Comparison of ENCODE assay signal across 16 cellular contexts in genomic region chr7:116872026-116872425, GRCh38. TPM values are rescaled to one million over a fixed set of nuclear protein-coding genes. Genes with fewer than 3 reads are reported as not detected.
DNase-seq lines count a peak whose midpoint lies in the region; ATAC-seq and TF ChIP-seq lines count a peak whose summit lies in the region.
"Had no signal": no experiment of that assay in that cellular context is flagged by ENCODE, and none has a peak within 500 bp of the region (broad histone marks: within the 10 kb centered on the region; RNA-seq: fewer than 3 reads in every experiment).

No MANE protein-coding gene starts in this region.

- H3K4me1 ChIP-seq in mammary epithelial cell (ENCODE audit: insufficient read depth, low read length) (peaks cover 8% of the 10 kb centered on the region), hepatocyte (ENCODE audit: insufficient read depth) (peaks cover 33% of the 10 kb centered on the region)
- H3K4me1 ChIP-seq: BLaER1, prostate gland had no signal

- whole genome bisulfite sequencing in mammary epithelial cell (ENCODE audit: low coverage, missing lambda C conversion rate): 86% methylated on average over 1 of the region's 1 CpG
- 71% methylated on average over 1 of the region's 1 CpG for WGBS in hepatocyte (ENCODE audit: low lambda C conversion rate, missing lambda C conversion rate)

- H3K27ac Mint-ChIP-seq in MCF 10A (ENCODE audit: low read depth, unreplicated experiment): peak overlapping the region; percentile 37
- H3K27ac Mint-ChIP-seq in activated T-helper 1 cell treated with anti-CD3 and anti-CD28 coated beads, Interleukin-12 subunit alpha, Interleukin-12 subunit beta, Interleukin-2, Interleukin-4 antibody, amounts not matched to agents 30 ng/mL and 10 ng/mL and 1 ng/mL, durations not matched to agents 14 hours and 24 hours and 36 hours: peak overlapping the region; percentile 75
- H3K27ac Mint-ChIP-seq in stimulated activated naive CD8-positive, alpha-beta T cell treated with anti-CD3 and anti-CD28 coated beads, Interleukin-15, amount 100 ng/mL, for 72 hours: peak overlapping the region; percentile 21 to 50

- H3K9me2 ChIP-seq in hepatocyte (replicated peaks; ENCODE audit: insufficient read depth): no peaks in the 10 kb centered on the region

- peaks cover 39% of the 10 kb centered on the region for H3K4me1 Mint-ChIP-seq in MCF 10A (ENCODE audit: insufficient read depth, unreplicated experiment)
- H3K4me1 Mint-ChIP-seq in activated T-helper 1 cell treated with anti-CD3 and anti-CD28 coated beads, Interleukin-12 subunit alpha, Interleukin-12 subunit beta, Interleukin-2, Interleukin-4 antibody, amounts not matched to agents 30 ng/mL and 10 ng/mL and 1 ng/mL, durations not matched to agents 14 hours and 24 hours and 36 hours (ENCODE audit: low read depth): peaks cover 67% of the 10 kb centered on the region
- H3K4me1 Mint-ChIP-seq in stimulated activated naive CD8-positive, alpha-beta T cell treated with anti-CD3 and anti-CD28 coated beads, Interleukin-15, amount 100 ng/mL, for 72 hours: peaks cover 65% of the 10 kb centered on the region

- H3K4me3 ChIP-seq in mammary epithelial cell (replicated peaks in 1 of 3; ENCODE audit: insufficient read depth in 1 of 3, low read depth in 2 of 3, low read length in 3 of 3) (no peak overlapping the region), hepatocyte (no peak overlapping the region)
- H3K4me3 ChIP-seq: BLaER1, K562, prostate gland, vagina had no signal

- H3K9me3 ChIP-seq in mammary epithelial cell (replicated peaks; ENCODE audit: insufficient read depth, low read length) (no peaks in the 10 kb centered on the region), hepatocyte (ENCODE audit: low read depth) (no peaks in the 10 kb centered on the region)
- H3K9me3 ChIP-seq: prostate gland, vagina had no signal

- H3K27ac ChIP-seq in mammary epithelial cell (ENCODE audit: insufficient read depth, low read depth, low read length) (no peak overlapping the region), hepatocyte (peak overlapping the region; percentile 30)
- H3K27ac ChIP-seq: BLaER1, prostate gland, vagina had no signal

- CTCF ChIA-PET in MCF 10A (lab: Yijun Ruan, JAX) (interaction anchor here (0.7 kb wide), 2 partner anchors 28 to 309 kb away, joined by 3 read pairs; no protein-coding TSS in a partner anchor), mammary epithelial cell (lab: Charles Lee; ENCODE audit: low non-redundant PET) (no interaction called here)

- no peak overlapping the region for H3K9ac ChIP-seq in mammary epithelial cell (ENCODE audit: insufficient read depth, low read length)
- H3K9ac ChIP-seq: BLaER1 had no signal

- H3K36me3 ChIP-seq in mammary epithelial cell (ENCODE audit: insufficient read depth, low read length) (no peaks in the 10 kb centered on the region), hepatocyte (replicated peaks; ENCODE audit: insufficient read depth, low read depth) (no peaks in the 10 kb centered on the region)
- H3K36me3 ChIP-seq: prostate gland, vagina had no signal

- no peaks in the 10 kb centered on the region for H3K9me3 Mint-ChIP-seq in MCF 10A (ENCODE audit: unreplicated experiment)
- no peaks in the 10 kb centered on the region for H3K9me3 Mint-ChIP-seq in activated T-helper 1 cell treated with anti-CD3 and anti-CD28 coated beads, Interleukin-12 subunit alpha, Interleukin-12 subunit beta, Interleukin-2, Interleukin-4 antibody, amounts not matched to agents 30 ng/mL and 10 ng/mL and 1 ng/mL, durations not matched to agents 14 hours and 24 hours and 36 hours
- no peaks in the 10 kb centered on the region for H3K9me3 Mint-ChIP-seq in stimulated activated naive CD8-positive, alpha-beta T cell treated with anti-CD3 and anti-CD28 coated beads, Interleukin-15, amount 100 ng/mL, for 72 hours

- peaks cover 7% of the 10 kb centered on the region for H3K36me3 Mint-ChIP-seq in MCF 10A (ENCODE audit: insufficient read depth, unreplicated experiment)
- peaks cover 20% of the 10 kb centered on the region for H3K36me3 Mint-ChIP-seq in activated T-helper 1 cell treated with anti-CD3 and anti-CD28 coated beads, Interleukin-12 subunit alpha, Interleukin-12 subunit beta, Interleukin-2, Interleukin-4 antibody, amounts not matched to agents 30 ng/mL and 10 ng/mL and 1 ng/mL, durations not matched to agents 14 hours and 24 hours and 36 hours (ENCODE audit: low read depth)

- DNase-seq in MCF 10A (ENCODE audit: unreplicated experiment) (no peak), mammary epithelial cell (no peak), hepatocyte (ENCODE audit: low spot score) (no peak), ACHN (no peak), NCI-H2081 (lab: John Stamatoyannopoulos, UW) (no peak)
- no peak for DNase-seq in activated T-helper 1 cell treated with anti-CD3 and anti-CD28 coated beads, Interleukin-12 subunit alpha, Interleukin-12 subunit beta, Interleukin-2, Interleukin-4 antibody, amounts not matched to agents 30 ng/mL and 10 ng/mL and 1 ng/mL, durations not matched to agents 14 hours and 24 hours and 36 hours (ENCODE audit: low spot score)
- no peak for DNase-seq in stimulated activated naive CD8-positive, alpha-beta T cell treated with anti-CD3 and anti-CD28 coated beads, Interleukin-15, amount 100 ng/mL, for 72 hours
- DNase-seq: activated CD4-positive, alpha-beta T cell treated with anti-CD3 and anti-CD28 coated beads for 4 hours; EL; GOT3; stimulated activated CD4-positive, alpha-beta T cell treated with anti-CD3 and anti-CD28 coated beads, Interleukin-2, amount 100 ng/mL, for 48 hours had no signal

- H3K4me3 Mint-ChIP-seq in MCF 10A (ENCODE audit: unreplicated experiment): no peak overlapping the region
- H3K4me3 Mint-ChIP-seq in activated T-helper 1 cell treated with anti-CD3 and anti-CD28 coated beads, Interleukin-12 subunit alpha, Interleukin-12 subunit beta, Interleukin-2, Interleukin-4 antibody, amounts not matched to agents 30 ng/mL and 10 ng/mL and 1 ng/mL, durations not matched to agents 14 hours and 24 hours and 36 hours: peak overlapping the region; percentile 28
- H3K4me3 Mint-ChIP-seq in stimulated activated naive CD8-positive, alpha-beta T cell treated with anti-CD3 and anti-CD28 coated beads, Interleukin-15, amount 100 ng/mL, for 72 hours: peak overlapping the region; percentile 55 to 56

- H2AFZ ChIP-seq in mammary epithelial cell (ENCODE audit: low read depth, low read length): no peak overlapping the region
- H2AFZ ChIP-seq in hepatocyte: no peak overlapping the region

- BruUV-seq in MCF 10A (replicated peaks; lab: Mats Ljungman, UMichigan) (no TSS peak), mammary epithelial cell (replicated peaks; lab: Mats Ljungman, UMichigan) (no TSS peak)

- dilution Hi-C loops in mammary epithelial cell (cut with HindIII; ENCODE audit: low sequenced_read_pairs): loop anchor here (5.0 kb wide), 1 partner anchor 40 kb away; no protein-coding TSS in a partner anchor

- in situ Hi-C loops in mammary epithelial cell (cut with MboI; ENCODE audit: low sequenced_read_pairs in 2 of 2) (no loop called here), ACHN (cut with HindIII; ENCODE audit: low pct_ligation_motif_present, low pct_unique_long_range_greater_than_20kb, low sequenced_read_pairs) (no loop called here)

- ATAC-seq in stimulated activated naive CD8-positive, alpha-beta T cell treated with anti-CD3 and anti-CD28 coated beads, Interleukin-15, amount 100 ng/mL, for 72 hours: no peak
- ATAC-seq in HG03135 (IDR thresholded peaks at IDR 0.05; ENCODE audit: unreplicated experiment): no peak

- POLR2A ChIA-PET in MCF 10A (lab: Yijun Ruan, JAX): no interaction called here

- H3K79me2 ChIP-seq in mammary epithelial cell (ENCODE audit: insufficient read depth, low read length) (peaks cover 99% of the 10 kb centered on the region), hepatocyte (peaks cover 100% of the 10 kb centered on the region)

- TF ChIP-seq CTCF in MCF 10A (IDR thresholded peaks at IDR 0.05; ENCODE audit: unreplicated experiment): no peak
- no peak for TF ChIP-seq CTCF in mammary epithelial cell (conservative IDR thresholded peaks at IDR 0.05 in 1 of 2, IDR thresholded peaks at IDR 0.05 in 1 of 2; ENCODE audit: extremely low read depth in 1 of 2, insufficient read depth in 1 of 2, low read depth in 1 of 2, low read length in 2 of 2)
- no peak for TF ChIP-seq CTCF in hepatocyte (IDR thresholded peaks at IDR 0.05; ENCODE audit: poor library complexity)

- intact Hi-C loops in MCF 10A (cut with micrococcal nuclease) (no loop called here), mammary epithelial cell (cut with micrococcal nuclease) (no loop called here)
- intact Hi-C loops in activated T-helper 1 cell treated with anti-CD3 and anti-CD28 coated beads, Interleukin-12 subunit alpha, Interleukin-12 subunit beta, Interleukin-2, Interleukin-4 antibody, amounts not matched to agents 30 ng/mL and 10 ng/mL and 1 ng/mL, durations not matched to agents 14 hours and 24 hours and 36 hours (cut with micrococcal nuclease): no loop called here

- H3K27me3 Mint-ChIP-seq in MCF 10A (ENCODE audit: insufficient read depth, unreplicated experiment): no peaks in the 10 kb centered on the region
- no peaks in the 10 kb centered on the region for H3K27me3 Mint-ChIP-seq in activated T-helper 1 cell treated with anti-CD3 and anti-CD28 coated beads, Interleukin-12 subunit alpha, Interleukin-12 subunit beta, Interleukin-2, Interleukin-4 antibody, amounts not matched to agents 30 ng/mL and 10 ng/mL and 1 ng/mL, durations not matched to agents 14 hours and 24 hours and 36 hours (ENCODE audit: insufficient read depth)
- H3K27me3 Mint-ChIP-seq in stimulated activated naive CD8-positive, alpha-beta T cell treated with anti-CD3 and anti-CD28 coated beads, Interleukin-15, amount 100 ng/mL, for 72 hours: no peaks in the 10 kb centered on the region

- H3K27me3 ChIP-seq in mammary epithelial cell (ENCODE audit: insufficient read depth, low read length) (no peaks in the 10 kb centered on the region), hepatocyte (no peaks in the 10 kb centered on the region)
- H3K27me3 ChIP-seq: BLaER1, vagina had no signal

- H3K4me2 ChIP-seq in mammary epithelial cell (ENCODE audit: insufficient read depth, low read depth, low read length) (no peak overlapping the region), hepatocyte (peak overlapping the region; percentile 22)
- H3K4me2 ChIP-seq: BLaER1 had no signal

- H4K20me1 ChIP-seq in mammary epithelial cell (ENCODE audit: insufficient read depth, low read length) (peaks cover 2% of the 10 kb centered on the region), hepatocyte (ENCODE audit: insufficient read depth, poor library complexity, severe bottlenecking) (peaks cover 88% of the 10 kb centered on the region)

RNA-seq across cellular contexts. Expression of gene CAPZA2, which starts 9.6 kb away (rescaled TPM):
- total RNA-seq in MCF 10A (2022): 173 and 210 TPM in 2 replicates
- 100 to 1,000 TPM; 101 to 152 TPM for total RNA-seq in mammary epithelial cell
- polyA plus RNA-seq in mammary epithelial cell: 50.5 TPM
- 46.5 TPM for polyA minus RNA-seq in mammary epithelial cell
- 143 and 165 TPM in 2 replicates for total RNA-seq in activated T-helper 1 cell treated with anti-CD3 and anti-CD28 coated beads, Interleukin-12 subunit alpha, Interleukin-12 subunit beta, Interleukin-2, Interleukin-4 antibody, amounts not matched to agents 30 ng/mL and 10 ng/mL and 1 ng/mL, durations not matched to agents 14 hours and 24 hours and 36 hours
- total RNA-seq in hepatocyte: 143 and 154 TPM in 2 replicates
- 141 and 151 TPM in 2 replicates for polyA plus RNA-seq in hepatocyte
